ENCODE assay signal across 13 cellular contexts in the genomic region with DNA sequence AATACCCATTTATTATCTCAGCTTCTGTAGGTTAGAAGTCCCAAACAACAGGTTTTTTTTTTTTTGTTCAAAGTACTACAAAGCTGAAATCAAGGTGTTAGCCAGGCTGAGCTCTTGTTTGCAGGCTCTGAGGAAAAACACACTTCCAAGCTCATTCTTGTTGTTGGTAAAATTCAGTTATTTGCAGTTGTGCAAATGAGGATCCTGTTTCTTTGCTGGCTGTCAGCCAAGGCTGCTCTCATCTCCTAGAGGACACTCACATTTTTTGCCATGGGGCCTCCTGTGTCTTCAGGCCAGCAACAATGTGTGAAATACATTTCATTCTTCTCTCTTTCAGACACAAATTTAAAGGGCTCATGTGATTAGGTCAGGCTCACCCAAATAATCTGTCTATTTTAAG.
DNase-seq lines count a peak whose midpoint lies in the region; ATAC-seq and TF ChIP-seq lines count a peak whose summit lies in the region.
"Had no signal": no experiment of that assay in that cellular context is flagged by ENCODE, and none has a peak within 500 bp of the region (broad histone marks: within the 10 kb centered on the region; RNA-seq: fewer than 3 reads in every experiment).

No MANE protein-coding gene starts in this region.

- ATAC-seq in GM19023 (IDR thresholded peaks at IDR 0.05; ENCODE audit: unreplicated experiment) (no peak), HG03571 (IDR thresholded peaks at IDR 0.05; ENCODE audit: unreplicated experiment) (no peak)
- ATAC-seq: stimulated activated naive B cell treated with anti-CD40 and anti-IgM and Interleukin-4, amounts not matched to agents 10 μg/mL and 1 μg/mL and 100 μg/mL, for 72 hours had no signal

- DNase-seq in NOMO-1 treated with DMSO at 0.1 percent for 48 hours (lab: John Stamatoyannopoulos, UW; ENCODE audit: unreplicated experiment) = peak; percentile 6
- no peak for DNase-seq in NOMO-1 treated with dmso at 0.1 percent for 144 hours (lab: John Stamatoyannopoulos, UW; ENCODE audit: unreplicated experiment)
- peak; percentile 28 for DNase-seq in NCI-H2029 treated with DMSO at 0.1 percent for 48 hours (lab: John Stamatoyannopoulos, UW)
- peak; percentile 20 to 53 for DNase-seq in SJCRH30
- no peak for DNase-seq in foreskin melanocyte
- DNase-seq: activated naive CD8-positive, alpha-beta T cell treated with anti-CD3 and anti-CD28 coated beads, Interleukin-2, amount 10 ng/mL, durations not matched to agents 7 days and 5 days; NCI-H1436; stimulated activated naive B cell treated with anti-CD40 and anti-IgM and Interleukin-4, amounts not matched to agents 10 μg/mL and 1 μg/mL and 100 μg/mL, for 72 hours; uterus had no signal

- H3K27me3 ChIP-seq in SJCRH30 = no peaks in the 10 kb centered on the region
- H3K27me3 ChIP-seq: uterus had no signal

- no peak for TF ChIP-seq CTCF in nephron (IDR thresholded peaks at IDR 0.05; ENCODE audit: unreplicated experiment in 3 of 3)

- H3K4me3 ChIP-seq in SJCRH30 = no peak overlapping the region
- H3K4me3 ChIP-seq: uterus had no signal

- peak overlapping the region in 2 of 3 experiments; percentile 41 to 63 for H3K27ac Mint-ChIP-seq in nephron
- H3K27ac Mint-ChIP-seq: activated naive CD8-positive, alpha-beta T cell treated with anti-CD3 and anti-CD28 coated beads, Interleukin-2, amount 10 ng/mL, durations not matched to agents 7 days and 5 days; stimulated activated naive B cell treated with anti-CD40 and anti-IgM and Interleukin-4, amounts not matched to agents 10 μg/mL and 1 μg/mL and 100 μg/mL, for 72 hours had no signal

- no peak overlapping the region for H3K27ac ChIP-seq in SJCRH30
- H3K27ac ChIP-seq: uterus, VCaP had no signal

- H3K9me3 Mint-ChIP-seq in nephron = peaks cover 7% of the 10 kb centered on the region
- H3K9me3 Mint-ChIP-seq: activated naive CD8-positive, alpha-beta T cell treated with anti-CD3 and anti-CD28 coated beads, Interleukin-2, amount 10 ng/mL, durations not matched to agents 7 days and 5 days; stimulated activated naive B cell treated with anti-CD40 and anti-IgM and Interleukin-4, amounts not matched to agents 10 μg/mL and 1 μg/mL and 100 μg/mL, for 72 hours had no signal

- H3K4me1 ChIP-seq in SJCRH30 = no peaks in the 10 kb centered on the region
- H3K4me1 ChIP-seq: uterus had no signal

- no peaks in the 10 kb centered on the region for H3K36me3 Mint-ChIP-seq in nephron (ENCODE audit: low read depth)
- H3K36me3 Mint-ChIP-seq: activated naive CD8-positive, alpha-beta T cell treated with anti-CD3 and anti-CD28 coated beads, Interleukin-2, amount 10 ng/mL, durations not matched to agents 7 days and 5 days; stimulated activated naive B cell treated with anti-CD40 and anti-IgM and Interleukin-4, amounts not matched to agents 10 μg/mL and 1 μg/mL and 100 μg/mL, for 72 hours had no signal

- no peaks in the 10 kb centered on the region for H3K36me3 ChIP-seq in SJCRH30
- H3K36me3 ChIP-seq: uterus had no signal

- peaks cover 14% of the 10 kb centered on the region for H3K4me1 Mint-ChIP-seq in nephron
- H3K4me1 Mint-ChIP-seq: activated naive CD8-positive, alpha-beta T cell treated with anti-CD3 and anti-CD28 coated beads, Interleukin-2, amount 10 ng/mL, durations not matched to agents 7 days and 5 days; stimulated activated naive B cell treated with anti-CD40 and anti-IgM and Interleukin-4, amounts not matched to agents 10 μg/mL and 1 μg/mL and 100 μg/mL, for 72 hours had no signal

- H3K9me3 ChIP-seq in SJCRH30 (replicated peaks) = no peaks in the 10 kb centered on the region
- H3K9me3 ChIP-seq: uterus had no signal

- no peaks in the 10 kb centered on the region for H3K27me3 Mint-ChIP-seq in nephron (ENCODE audit: low read depth)

- no peak overlapping the region for H3K4me3 Mint-ChIP-seq in nephron
- H3K4me3 Mint-ChIP-seq: activated naive CD8-positive, alpha-beta T cell treated with anti-CD3 and anti-CD28 coated beads, Interleukin-2, amount 10 ng/mL, durations not matched to agents 7 days and 5 days; stimulated activated naive B cell treated with anti-CD40 and anti-IgM and Interleukin-4, amounts not matched to agents 10 μg/mL and 1 μg/mL and 100 μg/mL, for 72 hours had no signal

Comparison
In these comparisons a context has a peak if more than half of its experiments do, and no peak if none do; other contexts are left out.
1. DNase-seq: peak in NOMO-1 treated with DMSO at 0.1 percent for 48 hours (single experiment), NCI-H2029 treated with DMSO at 0.1 percent for 48 hours (single experiment) and SJCRH30 (2 of 2); none in NOMO-1 treated with dmso at 0.1 percent for 144 hours (single experiment) and foreskin melanocyte (single experiment).